Comparison of ENCODE assay signal across 8 cellular contexts in the genomic region with DNA sequence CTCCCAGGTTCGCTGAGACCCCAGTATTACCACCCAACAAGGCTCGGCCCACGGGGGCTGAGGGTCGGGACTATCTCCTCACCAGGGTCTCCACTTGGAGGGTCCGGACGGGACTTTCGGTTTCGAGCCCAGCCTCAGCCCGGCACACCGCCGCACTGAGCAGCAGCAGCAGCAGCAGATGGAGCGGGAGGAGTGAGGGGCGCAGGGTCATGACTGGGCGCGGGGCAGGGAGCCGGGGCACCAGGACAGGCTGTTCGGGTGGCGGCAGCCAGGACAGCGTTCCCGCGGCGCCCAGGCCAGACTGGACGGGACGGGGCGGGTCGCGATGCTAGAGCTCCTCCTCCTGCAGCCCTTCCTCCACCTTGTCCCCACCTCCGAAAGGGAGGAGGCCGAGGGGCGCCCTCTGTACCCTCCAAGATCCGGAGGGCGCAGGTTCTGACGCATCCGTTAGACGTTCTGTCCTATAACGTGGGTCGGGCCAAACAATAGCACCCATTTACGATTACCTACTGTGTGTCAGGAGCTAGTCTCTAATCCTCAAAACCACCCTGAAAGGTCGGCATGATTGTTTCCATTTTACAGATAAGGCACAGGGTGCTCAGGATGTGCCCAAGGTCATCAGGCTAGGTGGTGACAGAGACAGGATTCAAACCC. TPM values are rescaled to one million over a fixed set of nuclear protein-coding genes. Genes with fewer than 3 reads are reported as not detected.
DNase-seq lines count a peak whose midpoint lies in the region; ATAC-seq and TF ChIP-seq lines count a peak whose summit lies in the region.

A gene (minus strand): TSS at position 275 of the 654 bp plus-strand sequence. CDS start 64 bp downstream, at position 211.

- intact Hi-C loops in Right ventricle myocardium superior (cut with DNase I) (no loop called here), prostate gland (cut with DNase I) (no loop called here), vagina (cut with DNase I) (no loop called here)

- H3K4me3 ChIP-seq in GM12875 (ENCODE audit: low read depth, low read length) (peak within 1 kb of the TSS; percentile 96), Peyer's patch (peak within 1 kb of the TSS; percentile 75 to 95 (median 90)), prostate gland (peak within 1 kb of the TSS; percentile 72 to 95), vagina (peak within 1 kb of the TSS; percentile 69 to 99)

- TF ChIP-seq CTCF in GM12875 (IDR thresholded peaks at IDR 0.05; ENCODE audit: borderline replicate concordance, insufficient read depth, low read depth, low read length) (no peak), Peyer's patch (IDR thresholded peaks at IDR 0.05) (peak in 2 of 6 experiments; percentile 6 to 22), prostate gland (IDR thresholded peaks at IDR 0.05) (peak in 1 of 4 experiments; percentile 25), vagina (IDR thresholded peaks at IDR 0.05) (no peak)

- H3K27me3 ChIP-seq in Peyer's patch (no peaks in the 10 kb centered on the region), prostate gland (replicated peaks; ENCODE audit: insufficient read depth) (no peaks in the 10 kb centered on the region), vagina (no peaks in the 10 kb centered on the region)

- DNase-seq in Peyer's patch (peak; percentile 76 to 90 (median 79)), Right ventricle myocardium superior (peak; percentile 80), prostate gland (ENCODE audit: low spot score) (peak; percentile 42), vagina (ENCODE audit: extremely low spot score in 2 of 2) (no peak), NCI-H345 (lab: John Stamatoyannopoulos, UW) (no peak)
- DNase-seq in activated naive CD4-positive, alpha-beta T cell (lab: John Stamatoyannopoulos, UW): peak; percentile 33 to 67 (median 38)

- H3K4me1 ChIP-seq in Peyer's patch: peaks cover 0 to 4% (median 0%) of the 10 kb centered on the region in 4 donors
- no peaks in the 10 kb centered on the region for H3K4me1 ChIP-seq in prostate gland (replicated peaks)
- H3K4me1 ChIP-seq in vagina: peaks cover 20% of the 10 kb centered on the region

- peaks cover 0 to 16% (median 0%) of the 10 kb centered on the region in 3 donors for H3K36me3 ChIP-seq in Peyer's patch
- no peaks in the 10 kb centered on the region for H3K36me3 ChIP-seq in prostate gland
- peaks cover 0 to 7% of the 10 kb centered on the region in 2 donors for H3K36me3 ChIP-seq in vagina

- H3K27ac ChIP-seq in Peyer's patch: peak within 1 kb of the TSS; percentile 69 to 90 (median 86)
- peak within 1 kb of the TSS; percentile 42 to 74 for H3K27ac ChIP-seq in prostate gland
- H3K27ac ChIP-seq in vagina: peak within 1 kb of the TSS; percentile 88

- 2% methylated on average over 39 of the region's 39 CpGs for WGBS in prostate gland

- peak; percentile 59 to 65 for TF ChIP-seq POLR2A in Peyer's patch (IDR thresholded peaks at IDR 0.05)
- TF ChIP-seq POLR2A in prostate gland (IDR thresholded peaks at IDR 0.05): peak; percentile 57
- TF ChIP-seq POLR2A in vagina (IDR thresholded peaks at IDR 0.05): peak in 1 of 2 donors; percentile 22

- ATAC-seq in HG02678 (IDR thresholded peaks at IDR 0.05; ENCODE audit: unreplicated experiment) (peak; percentile 81), Right ventricle myocardium superior (ENCODE audit: poor library complexity) (peak; percentile 93)

- no peaks in the 10 kb centered on the region for H3K9me3 ChIP-seq in Peyer's patch
- no peaks in the 10 kb centered on the region for H3K9me3 ChIP-seq in prostate gland
- no peaks in the 10 kb centered on the region for H3K9me3 ChIP-seq in vagina

RNA-seq across cellular contexts. Expression of the gene that starts here (rescaled TPM):
- total RNA-seq in Peyer's patch: 10 to 100 TPM in 2 of 4 donors, 1 to 10 TPM in 2; 7.5 to 26.9 (median 12.6) TPM
- 3.4 TPM for total RNA-seq in Right ventricle myocardium superior
- 10 to 100 TPM; 12.1 to 33.1 TPM for total RNA-seq in prostate gland
- 16.9 TPM for total RNA-seq in vagina

Comparison
In these comparisons a context has a peak if more than half of its experiments do, and no peak if none do; other contexts are left out.
1. DNase-seq: peak in Peyer's patch (3 of 3), activated naive CD4-positive, alpha-beta T cell (4 of 4), Right ventricle myocardium superior (single experiment) and prostate gland (single experiment); none in vagina (0 of 2) and NCI-H345 (single experiment).
2. Peak in every context shown above with its lines, with median percentiles within 50 percentile points of each other: H3K4me3 ChIP-seq and H3K27ac ChIP-seq.